Comparison of ENCODE assay signal across 8 cellular contexts in the genomic region with DNA sequence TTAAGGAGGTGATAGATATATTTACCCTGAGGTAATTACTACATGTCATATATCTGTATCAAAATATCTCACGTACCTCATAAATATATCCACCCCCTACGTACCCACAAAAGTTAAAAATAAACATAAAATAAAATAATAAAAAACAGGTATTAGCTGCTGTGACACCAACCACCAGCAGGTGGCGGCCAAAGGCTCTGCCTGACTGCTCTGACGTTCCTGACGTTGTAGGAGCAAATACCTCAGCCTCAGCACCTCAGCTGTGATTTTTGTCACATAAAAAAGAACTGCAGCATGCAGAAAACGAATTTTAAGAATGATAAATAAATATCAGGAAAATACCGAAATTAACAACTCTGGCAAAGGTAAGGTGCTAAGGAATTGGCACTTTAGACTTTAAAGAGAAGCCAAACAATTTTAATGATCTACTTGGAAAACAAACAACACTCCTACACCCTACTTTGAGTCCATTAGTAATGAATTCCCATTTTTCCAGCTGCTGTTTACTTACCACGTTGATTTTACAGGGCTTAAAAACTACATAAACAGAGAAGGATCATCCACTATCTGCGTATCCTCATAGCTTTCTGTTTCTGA.
DNase-seq lines count a peak whose midpoint lies in the region; ATAC-seq and TF ChIP-seq lines count a peak whose summit lies in the region.

No MANE protein-coding gene starts in this region.

- no peak overlapping the region for H3K4me3 ChIP-seq in MM.1S (ENCODE audit: low read length)
- no peak overlapping the region for H3K4me3 ChIP-seq in left lung

- ATAC-seq in GM19455 (IDR thresholded peaks at IDR 0.05; ENCODE audit: unreplicated experiment) = peak; percentile 72
- ATAC-seq in central memory CD8-positive, alpha-beta T cell (replicated peaks; ENCODE audit: extremely low read depth, poor library complexity, severe bottlenecking) = peak; percentile 46
- ATAC-seq in left lung = peak; percentile 92
- no peak for ATAC-seq in HG02623 (IDR thresholded peaks at IDR 0.05; ENCODE audit: unreplicated experiment)

- H3K36me3 Mint-ChIP-seq in CD14-positive monocyte = peaks cover 0 to 2% of the 10 kb centered on the region in 2 donors
- no peaks in the 10 kb centered on the region for H3K36me3 Mint-ChIP-seq in central memory CD8-positive, alpha-beta T cell (ENCODE audit: insufficient read depth)

- no peak overlapping the region for H3K4me3 Mint-ChIP-seq in CD14-positive monocyte
- H3K4me3 Mint-ChIP-seq in central memory CD8-positive, alpha-beta T cell = no peak overlapping the region

- H3K36me3 ChIP-seq in MM.1S (replicated peaks; ENCODE audit: insufficient read depth, low read length) (no peaks in the 10 kb centered on the region), left lung (no peaks in the 10 kb centered on the region)

- peaks cover 21% of the 10 kb centered on the region for H3K4me1 Mint-ChIP-seq in CD14-positive monocyte
- H3K4me1 Mint-ChIP-seq in central memory CD8-positive, alpha-beta T cell = peaks cover 5% of the 10 kb centered on the region

- no peaks in the 10 kb centered on the region for H3K9me2 ChIP-seq in MM.1S (replicated peaks; ENCODE audit: insufficient read depth, low read length)

- intact Hi-C loops in CD14-positive monocyte (cut with micrococcal nuclease) = no loop called here
- intact Hi-C loops in left lung (cut with DNase I) = no loop called here

- H3K27me3 Mint-ChIP-seq in CD14-positive monocyte (ENCODE audit: low read depth in 3 of 3) = peaks cover 0 to 5% (median 5%) of the 10 kb centered on the region in 3 donors
- H3K27me3 Mint-ChIP-seq in central memory CD8-positive, alpha-beta T cell = peaks cover 25% of the 10 kb centered on the region

- H3K27ac ChIP-seq in MM.1S (ENCODE audit: low read length) = no peak overlapping the region
- no peak overlapping the region for H3K27ac ChIP-seq in left lung

- no peak overlapping the region for H3K27ac Mint-ChIP-seq in CD14-positive monocyte
- no peak overlapping the region for H3K27ac Mint-ChIP-seq in central memory CD8-positive, alpha-beta T cell (ENCODE audit: low read depth)

- H2AFZ ChIP-seq in MM.1S (ENCODE audit: low read length) = no peak overlapping the region

- no peaks in the 10 kb centered on the region for H4K20me1 ChIP-seq in MM.1S (ENCODE audit: insufficient read depth, low read length)

- no peaks in the 10 kb centered on the region for H3K27me3 ChIP-seq in MM.1S (replicated peaks; ENCODE audit: insufficient read depth, low read length)
- H3K27me3 ChIP-seq in left lung = no peaks in the 10 kb centered on the region

- H3K4me2 ChIP-seq in MM.1S (ENCODE audit: low read depth, low read length) = no peak overlapping the region

- TF ChIP-seq CTCF in CD14-positive monocyte (IDR thresholded peaks at IDR 0.05) (peak; percentile 97), MM.1S (IDR thresholded peaks at IDR 0.05; ENCODE audit: low read length) (peak; percentile 71), left lung (IDR thresholded peaks at IDR 0.05) (peak; percentile 66 to 95)

- no peak overlapping the region for H3K9ac ChIP-seq in MM.1S (ENCODE audit: low read length)

- H3F3A ChIP-seq in MM.1S (ENCODE audit: insufficient read depth, low read length) = peaks cover 6% of the 10 kb centered on the region; the same call in 1 of the 2 replicates

- H3K79me2 ChIP-seq in MM.1S (ENCODE audit: low read length) = no peaks in the 10 kb centered on the region

- DNase-seq in CD14-positive monocyte (ENCODE audit: low spot score) (no peak), MM.1S (peak; percentile 62), UCSD-AML1 (lab: John Stamatoyannopoulos, UW; ENCODE audit: unreplicated experiment) (peak; percentile 7), left lung (peak; percentile 53 to 87)
- DNase-seq in central memory CD8-positive, alpha-beta T cell (ENCODE audit: low spot score in 2 of 2) = peak in 1 of 2 donors; percentile 38
- DNase-seq in stimulated activated CD4-positive, alpha-beta T cell treated with anti-CD3 and anti-CD28 coated beads, TNF-alpha, amount 100 ng/mL, for 24 hours (ENCODE audit: low read depth in 3 of 3) = peak; percentile 22 to 47 (median 37)

- no peaks in the 10 kb centered on the region for H3K9me3 ChIP-seq in MM.1S (replicated peaks; ENCODE audit: insufficient read depth, low read length)
- H3K9me3 ChIP-seq in left lung = no peaks in the 10 kb centered on the region

- peaks cover 3 to 11% (median 6%) of the 10 kb centered on the region in 7 donors for H3K9me3 Mint-ChIP-seq in CD14-positive monocyte
- H3K9me3 Mint-ChIP-seq in central memory CD8-positive, alpha-beta T cell = no peaks in the 10 kb centered on the region

- H3K4me1 ChIP-seq in MM.1S (ENCODE audit: low read length) (peaks cover 18% of the 10 kb centered on the region), left lung (peaks cover 0 to 15% of the 10 kb centered on the region in 2 donors)
